ENCODE assay signal across 19 cellular contexts in genomic region chr10:117616179-117616578, GRCh38.
DNase-seq lines count a peak whose midpoint lies in the region; ATAC-seq, FAIRE-seq and TF ChIP-seq lines count a peak whose summit lies in the region.
"Had no signal": no experiment of that assay in that cellular context is flagged by ENCODE, and none has a peak within 500 bp of the region (broad histone marks: within the 10 kb centered on the region; RNA-seq: fewer than 3 reads in every experiment).

No MANE protein-coding gene starts in this region.

- ATAC-seq in HG02642 (IDR thresholded peaks at IDR 0.05; ENCODE audit: poor library complexity, unreplicated experiment), result peak; percentile 56
- ATAC-seq in HG03520 (IDR thresholded peaks at IDR 0.05; ENCODE audit: unreplicated experiment), result peak; percentile 73
- ATAC-seq: HepG2, left colon had no signal

- H3K27ac ChIP-seq in uterus, result no peak overlapping the region

- H3K27me3 ChIP-seq in uterus, result no peaks in the 10 kb centered on the region

- peak; percentile 8 for FAIRE-seq in GM19239 (lab: Jason Lieb, UNC)
- FAIRE-seq: endometrium, HepG2 had no signal

- H3K36me3 ChIP-seq in uterus, result no peaks in the 10 kb centered on the region

- in situ Hi-C loops in GM13977 (cut with MboI; ENCODE audit: low pct_unique_long_range_greater_than_20kb, low sequenced_read_pairs, unreplicated experiment), result no loop called here

- intact Hi-C loops in uterus (cut with DNase I; ENCODE audit: low total_unique reads), result no loop called here

- H3K9me3 ChIP-seq in uterus, result no peaks in the 10 kb centered on the region

- H3K4me1 ChIP-seq in uterus, result no peaks in the 10 kb centered on the region

- TF ChIP-seq POLR2A in uterus (IDR thresholded peaks at IDR 0.05), result no peak

- no peak overlapping the region for H3K4me3 ChIP-seq in uterus

- no peak for TF ChIP-seq CTCF in GM13977 (IDR thresholded peaks at IDR 0.05; ENCODE audit: extremely low read depth, insufficient read depth, missing control alignments)
- no peak for TF ChIP-seq CTCF in uterus (IDR thresholded peaks at IDR 0.05)

- DNase-seq in GM13977 (ENCODE audit: low spot score) (peak; percentile 23), GM19239 (ENCODE audit: insufficient read length, low spot score) (no peak), uterus (no peak), SKM-1 (lab: John Stamatoyannopoulos, UW; ENCODE audit: unreplicated experiment) (no peak), activated T-cell treated with anti-CD3 and anti-CD28 coated beads for 4 hours (no peak)
- no peak for DNase-seq in activated CD4-positive, alpha-beta T cell treated with anti-CD3 and anti-CD28 coated beads, Interleukin-2, amount 50 U/mL, for 48 hours
- DNase-seq: activated gamma-delta T cell, H7, left colon, MM.1S, NCI-H2029 treated with DMSO at 0.1 percent for 48 hours, NCI-H82, occipital lobe, substantia nigra, SW 1271 had no signal
